ENCODE assay signal across 1 cellular context in the genomic region with DNA sequence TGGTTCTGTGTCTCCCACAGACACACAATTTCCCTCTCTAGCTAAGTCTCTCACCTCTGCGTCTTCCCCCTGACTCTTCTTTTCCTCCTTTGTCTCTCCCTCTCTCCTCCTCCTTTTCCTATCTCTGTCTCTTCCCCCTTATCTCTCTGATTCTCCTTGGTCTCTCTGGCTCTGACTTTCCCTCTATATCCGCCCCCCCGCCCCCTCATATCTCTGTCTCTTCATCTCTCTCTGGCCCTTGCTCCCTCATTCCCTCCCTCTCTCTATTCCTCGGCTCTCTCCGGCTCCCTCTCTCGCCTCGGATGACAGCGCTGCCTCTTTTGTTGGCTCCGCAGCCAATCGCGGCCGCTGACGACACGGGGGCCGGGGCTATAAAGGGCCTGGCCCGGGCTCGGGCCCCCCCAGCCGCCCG.
TF ChIP-seq lines count a peak whose summit lies in the region.

GDF11 (plus strand) TSS at position 404 of the 412 bp plus-strand sequence. CDS start 195 bp downstream, outside the sequence.

TF ChIP-seq in HEK293, 187 proteins besides CTCF, POLR2A, EP300 and RAD21 (continued from another document):
- TF ChIP-seq, protein P1, sequence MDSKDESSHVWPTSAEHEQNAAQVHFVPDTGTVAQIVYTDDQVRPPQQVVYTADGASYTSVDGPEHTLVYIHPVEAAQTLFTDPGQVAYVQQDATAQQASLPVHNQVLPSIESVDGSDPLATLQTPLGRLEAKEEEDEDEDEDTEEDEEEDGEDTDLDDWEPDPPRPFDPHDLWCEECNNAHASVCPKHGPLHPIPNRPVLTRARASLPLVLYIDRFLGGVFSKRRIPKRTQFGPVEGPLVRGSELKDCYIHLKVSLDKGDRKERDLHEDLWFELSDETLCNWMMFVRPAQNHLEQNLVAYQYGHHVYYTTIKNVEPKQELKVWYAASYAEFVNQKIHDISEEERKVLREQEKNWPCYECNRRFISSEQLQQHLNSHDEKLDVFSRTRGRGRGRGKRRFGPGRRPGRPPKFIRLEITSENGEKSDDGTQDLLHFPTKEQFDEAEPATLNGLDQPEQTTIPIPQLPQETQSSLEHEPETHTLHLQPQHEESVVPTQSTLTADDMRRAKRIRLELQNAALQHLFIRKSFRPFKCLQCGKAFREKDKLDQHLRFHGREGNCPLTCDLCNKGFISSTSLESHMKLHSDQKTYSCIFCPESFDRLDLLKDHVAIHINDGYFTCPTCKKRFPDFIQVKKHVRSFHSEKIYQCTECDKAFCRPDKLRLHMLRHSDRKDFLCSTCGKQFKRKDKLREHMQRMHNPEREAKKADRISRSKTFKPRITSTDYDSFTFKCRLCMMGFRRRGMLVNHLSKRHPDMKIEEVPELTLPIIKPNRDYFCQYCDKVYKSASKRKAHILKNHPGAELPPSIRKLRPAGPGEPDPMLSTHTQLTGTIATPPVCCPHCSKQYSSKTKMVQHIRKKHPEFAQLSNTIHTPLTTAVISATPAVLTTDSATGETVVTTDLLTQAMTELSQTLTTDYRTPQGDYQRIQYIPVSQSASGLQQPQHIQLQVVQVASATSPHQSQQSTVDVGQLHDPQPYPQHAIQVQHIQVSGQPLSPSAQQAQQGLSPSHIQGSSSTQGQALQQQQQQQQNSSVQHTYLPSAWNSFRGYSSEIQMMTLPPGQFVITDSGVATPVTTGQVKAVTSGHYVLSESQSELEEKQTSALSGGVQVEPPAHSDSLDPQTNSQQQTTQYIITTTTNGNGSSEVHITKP (tag by site-specific recombination; IDR thresholded peaks at IDR 0.05), result 0 out of 2 replicates have a peak, but pooled peaks have one; percentile 15
- TF ChIP-seq ZNF645 (tag by site-specific recombination; IDR thresholded peaks at IDR 0.05), result 0 out of 2 replicates have a peak, but pooled peaks have one; percentile 33
- TF ChIP-seq ZNF324 (tag by site-specific recombination; IDR thresholded peaks at IDR 0.05), result peak; percentile 47; the same call in 1 of the 2 replicates
- TF ChIP-seq, protein P2, sequence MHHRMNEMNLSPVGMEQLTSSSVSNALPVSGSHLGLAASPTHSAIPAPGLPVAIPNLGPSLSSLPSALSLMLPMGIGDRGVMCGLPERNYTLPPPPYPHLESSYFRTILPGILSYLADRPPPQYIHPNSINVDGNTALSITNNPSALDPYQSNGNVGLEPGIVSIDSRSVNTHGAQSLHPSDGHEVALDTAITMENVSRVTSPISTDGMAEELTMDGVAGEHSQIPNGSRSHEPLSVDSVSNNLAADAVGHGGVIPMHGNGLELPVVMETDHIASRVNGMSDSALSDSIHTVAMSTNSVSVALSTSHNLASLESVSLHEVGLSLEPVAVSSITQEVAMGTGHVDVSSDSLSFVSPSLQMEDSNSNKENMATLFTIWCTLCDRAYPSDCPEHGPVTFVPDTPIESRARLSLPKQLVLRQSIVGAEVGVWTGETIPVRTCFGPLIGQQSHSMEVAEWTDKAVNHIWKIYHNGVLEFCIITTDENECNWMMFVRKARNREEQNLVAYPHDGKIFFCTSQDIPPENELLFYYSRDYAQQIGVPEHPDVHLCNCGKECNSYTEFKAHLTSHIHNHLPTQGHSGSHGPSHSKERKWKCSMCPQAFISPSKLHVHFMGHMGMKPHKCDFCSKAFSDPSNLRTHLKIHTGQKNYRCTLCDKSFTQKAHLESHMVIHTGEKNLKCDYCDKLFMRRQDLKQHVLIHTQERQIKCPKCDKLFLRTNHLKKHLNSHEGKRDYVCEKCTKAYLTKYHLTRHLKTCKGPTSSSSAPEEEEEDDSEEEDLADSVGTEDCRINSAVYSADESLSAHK (tag by site-specific recombination; IDR thresholded peaks at IDR 0.05), result 0 out of 2 replicates have a peak, but pooled peaks have one; percentile 14
- no peak for TF ChIP-seq ZNF112 (tag by site-specific recombination; IDR thresholded peaks at IDR 0.05)
- TF ChIP-seq ZNF785 (tag by site-specific recombination; IDR thresholded peaks at IDR 0.05), result 0 out of 2 replicates have a peak, but pooled peaks have one; percentile 67
- TF ChIP-seq ZNF335 (tag by site-specific recombination; conservative IDR thresholded peaks at IDR 0.05), result peak; percentile 31; the same call in 1 of the 2 replicates
- TF ChIP-seq, protein P3, sequence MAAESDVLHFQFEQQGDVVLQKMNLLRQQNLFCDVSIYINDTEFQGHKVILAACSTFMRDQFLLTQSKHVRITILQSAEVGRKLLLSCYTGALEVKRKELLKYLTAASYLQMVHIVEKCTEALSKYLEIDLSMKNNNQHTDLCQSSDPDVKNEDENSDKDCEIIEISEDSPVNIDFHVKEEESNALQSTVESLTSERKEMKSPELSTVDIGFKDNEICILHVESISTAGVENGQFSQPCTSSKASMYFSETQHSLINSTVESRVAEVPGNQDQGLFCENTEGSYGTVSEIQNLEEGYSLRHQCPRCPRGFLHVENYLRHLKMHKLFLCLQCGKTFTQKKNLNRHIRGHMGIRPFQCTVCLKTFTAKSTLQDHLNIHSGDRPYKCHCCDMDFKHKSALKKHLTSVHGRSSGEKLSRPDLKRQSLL (tag by site-specific recombination; IDR thresholded peaks at IDR 0.05), result peak; percentile 79; the same call in 1 of the 2 replicates
- no peak for TF ChIP-seq ZNF174 (tag by site-specific recombination; IDR thresholded peaks at IDR 0.05)
- TF ChIP-seq ZNF692 (tag by site-specific recombination; IDR thresholded peaks at IDR 0.05), result peak; percentile 61
- peak; percentile 96 for TF ChIP-seq ZBTB17 (tag by site-specific recombination; IDR thresholded peaks at IDR 0.05)
- peak; percentile 97 for TF ChIP-seq PRDM1 (tag by site-specific recombination; IDR thresholded peaks at IDR 0.05)
- TF ChIP-seq ZNF843 (tag by site-specific recombination; IDR thresholded peaks at IDR 0.05), result peak; percentile 55; the same call in 1 of the 2 replicates
- no peak for TF ChIP-seq ZNF518A (tag by site-specific recombination; conservative IDR thresholded peaks at IDR 0.05; ENCODE audit: low read depth)
- TF ChIP-seq ZNF530 (tag by site-specific recombination; IDR thresholded peaks at IDR 0.05; ENCODE audit: low read depth), result no peak
- TF ChIP-seq ZXDB (tag by site-specific recombination; IDR thresholded peaks at IDR 0.05), result peak; percentile 63
- peak; percentile 99 for TF ChIP-seq ZNF366 (tag by site-specific recombination; conservative IDR thresholded peaks at IDR 0.05)
- no peak for TF ChIP-seq ZNF624 (tag by site-specific recombination; IDR thresholded peaks at IDR 0.05)
- no peak for TF ChIP-seq WT1 (tag by site-specific recombination; IDR thresholded peaks at IDR 0.05)
- TF ChIP-seq ZBTB7A (tag by site-specific recombination; IDR thresholded peaks at IDR 0.05; ENCODE audit: low read depth), result no peak
- TF ChIP-seq SP3 (tag by site-specific recombination; IDR thresholded peaks at IDR 0.05), result peak; percentile 51
- TF ChIP-seq IKZF3 (tag by site-specific recombination; IDR thresholded peaks at IDR 0.05), result peak; percentile 63; the same call in 1 of the 2 replicates
- peak; percentile 84 for TF ChIP-seq ZFHX2 (tag by site-specific recombination; conservative IDR thresholded peaks at IDR 0.05)
- TF ChIP-seq, protein P4, sequence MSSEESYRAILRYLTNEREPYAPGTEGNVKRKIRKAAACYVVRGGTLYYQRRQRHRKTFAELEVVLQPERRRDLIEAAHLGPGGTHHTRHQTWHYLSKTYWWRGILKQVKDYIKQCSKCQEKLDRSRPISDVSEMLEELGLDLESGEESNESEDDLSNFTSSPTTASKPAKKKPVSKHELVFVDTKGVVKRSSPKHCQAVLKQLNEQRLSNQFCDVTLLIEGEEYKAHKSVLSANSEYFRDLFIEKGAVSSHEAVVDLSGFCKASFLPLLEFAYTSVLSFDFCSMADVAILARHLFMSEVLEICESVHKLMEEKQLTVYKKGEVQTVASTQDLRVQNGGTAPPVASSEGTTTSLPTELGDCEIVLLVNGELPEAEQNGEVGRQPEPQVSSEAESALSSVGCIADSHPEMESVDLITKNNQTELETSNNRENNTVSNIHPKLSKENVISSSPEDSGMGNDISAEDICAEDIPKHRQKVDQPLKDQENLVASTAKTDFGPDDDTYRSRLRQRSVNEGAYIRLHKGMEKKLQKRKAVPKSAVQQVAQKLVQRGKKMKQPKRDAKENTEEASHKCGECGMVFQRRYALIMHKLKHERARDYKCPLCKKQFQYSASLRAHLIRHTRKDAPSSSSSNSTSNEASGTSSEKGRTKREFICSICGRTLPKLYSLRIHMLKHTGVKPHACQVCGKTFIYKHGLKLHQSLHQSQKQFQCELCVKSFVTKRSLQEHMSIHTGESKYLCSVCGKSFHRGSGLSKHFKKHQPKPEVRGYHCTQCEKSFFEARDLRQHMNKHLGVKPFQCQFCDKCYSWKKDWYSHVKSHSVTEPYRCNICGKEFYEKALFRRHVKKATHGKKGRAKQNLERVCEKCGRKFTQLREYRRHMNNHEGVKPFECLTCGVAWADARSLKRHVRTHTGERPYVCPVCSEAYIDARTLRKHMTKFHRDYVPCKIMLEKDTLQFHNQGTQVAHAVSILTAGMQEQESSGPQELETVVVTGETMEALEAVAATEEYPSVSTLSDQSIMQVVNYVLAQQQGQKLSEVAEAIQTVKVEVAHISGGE (tag by site-specific recombination; conservative IDR thresholded peaks at IDR 0.05; ENCODE audit: low read depth), result peak; percentile 20; the same call in 1 of the 2 replicates
- TF ChIP-seq KLF9 (tag by site-specific recombination; IDR thresholded peaks at IDR 0.05; ENCODE audit: low read depth), result peak; percentile 68; the same call in 1 of the 2 replicates
TF ChIP-seq in HEK293: peak in this region for 33.
